1 cellular context compared by ENCODE assay signal in the genomic region with DNA sequence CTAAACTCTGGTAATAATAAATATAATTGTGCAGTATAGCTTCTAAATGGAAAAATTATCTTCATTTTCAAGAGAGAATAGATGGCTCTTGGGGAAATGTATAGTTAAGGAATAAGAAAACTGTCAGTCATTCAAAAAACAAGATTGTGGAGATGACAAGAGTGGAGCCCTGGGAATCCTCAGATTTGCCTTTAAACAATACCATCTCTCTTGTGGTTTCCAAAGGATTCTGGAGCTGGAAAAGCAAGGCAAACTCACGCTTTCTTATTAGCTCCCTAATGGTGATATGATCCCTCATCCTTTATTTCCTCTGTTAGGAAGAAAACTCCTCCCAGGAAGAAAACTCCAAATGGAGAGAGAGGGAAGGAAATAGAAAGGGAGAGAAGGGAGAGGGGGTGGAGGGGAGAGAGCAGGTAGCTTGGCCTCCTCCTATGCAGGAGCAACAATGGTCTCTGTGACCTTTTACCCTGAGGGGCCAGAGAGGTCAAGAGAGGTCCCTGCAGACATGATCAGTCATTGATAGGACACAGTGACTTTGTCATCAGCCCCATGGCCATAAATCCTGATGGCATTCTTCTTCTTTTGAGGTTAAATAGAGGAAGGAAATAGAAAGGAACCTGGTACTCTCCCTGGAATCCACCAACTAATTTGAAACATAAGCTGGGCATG.
TF ChIP-seq lines count a peak whose summit lies in the region.

No MANE protein-coding gene starts in this region.

TF ChIP-seq in K562, 482 proteins besides CTCF, POLR2A, EP300 and RAD21 (continued from another document):
- TF ChIP-seq PRMT5 (CRISPR knock-in tag; IDR thresholded peaks at IDR 0.05) (no peak), CEBPB (tag; IDR thresholded peaks at IDR 0.05) (no peak), KLF16 (IDR thresholded peaks at IDR 0.05) (no peak), NR2C1 (IDR thresholded peaks at IDR 0.05) (no peak), NR2C1 (tag; IDR thresholded peaks at IDR 0.05) (peak; percentile 48; the same call in 1 of the 2 replicates), RUNX1 (IDR thresholded peaks at IDR 0.05; ENCODE audit: low read depth) (no peak), RBM34 (IDR thresholded peaks at IDR 0.05; ENCODE audit: borderline replicate concordance, insufficient read depth, low read length) (no peak), NR2C2 (CRISPR knock-in tag; IDR thresholded peaks at IDR 0.05) (no peak), NR2C2 (tag; IDR thresholded peaks at IDR 0.05) (peak; percentile 31; the same call in 1 of the 2 replicates), FOXA1 (IDR thresholded peaks at IDR 0.05; ENCODE audit: borderline replicate concordance) (no peak), USF2 (CRISPR knock-in tag; IDR thresholded peaks at IDR 0.05) (no peak), BMI1 (IDR thresholded peaks at IDR 0.05; ENCODE audit: low read length) (no peak), MEIS2 (IDR thresholded peaks at IDR 0.05; ENCODE audit: partially characterized antibody) (peak; percentile 35), ZNF644 (tag; IDR thresholded peaks at IDR 0.05; ENCODE audit: low read depth) (no peak), VEZF1 (CRISPR knock-in tag; IDR thresholded peaks at IDR 0.05) (no peak), ZNF764 (CRISPR knock-in tag; IDR thresholded peaks at IDR 0.05; ENCODE audit: low read depth) (no peak), FUS (optimal IDR thresholded peaks at IDR 0.05; ENCODE audit: low read depth, low read length) (no peak), CHD1 (IDR thresholded peaks at IDR 0.05; ENCODE audit: low read length) (no peak), ZNF75A (CRISPR knock-in tag; IDR thresholded peaks at IDR 0.05) (no peak)
- TF ChIP-seq, protein P1, sequence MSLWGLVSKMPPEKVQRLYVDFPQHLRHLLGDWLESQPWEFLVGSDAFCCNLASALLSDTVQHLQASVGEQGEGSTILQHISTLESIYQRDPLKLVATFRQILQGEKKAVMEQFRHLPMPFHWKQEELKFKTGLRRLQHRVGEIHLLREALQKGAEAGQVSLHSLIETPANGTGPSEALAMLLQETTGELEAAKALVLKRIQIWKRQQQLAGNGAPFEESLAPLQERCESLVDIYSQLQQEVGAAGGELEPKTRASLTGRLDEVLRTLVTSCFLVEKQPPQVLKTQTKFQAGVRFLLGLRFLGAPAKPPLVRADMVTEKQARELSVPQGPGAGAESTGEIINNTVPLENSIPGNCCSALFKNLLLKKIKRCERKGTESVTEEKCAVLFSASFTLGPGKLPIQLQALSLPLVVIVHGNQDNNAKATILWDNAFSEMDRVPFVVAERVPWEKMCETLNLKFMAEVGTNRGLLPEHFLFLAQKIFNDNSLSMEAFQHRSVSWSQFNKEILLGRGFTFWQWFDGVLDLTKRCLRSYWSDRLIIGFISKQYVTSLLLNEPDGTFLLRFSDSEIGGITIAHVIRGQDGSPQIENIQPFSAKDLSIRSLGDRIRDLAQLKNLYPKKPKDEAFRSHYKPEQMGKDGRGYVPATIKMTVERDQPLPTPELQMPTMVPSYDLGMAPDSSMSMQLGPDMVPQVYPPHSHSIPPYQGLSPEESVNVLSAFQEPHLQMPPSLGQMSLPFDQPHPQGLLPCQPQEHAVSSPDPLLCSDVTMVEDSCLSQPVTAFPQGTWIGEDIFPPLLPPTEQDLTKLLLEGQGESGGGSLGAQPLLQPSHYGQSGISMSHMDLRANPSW (CRISPR knock-in tag; IDR thresholded peaks at IDR 0.05) = no peak
- TF ChIP-seq, protein P2, sequence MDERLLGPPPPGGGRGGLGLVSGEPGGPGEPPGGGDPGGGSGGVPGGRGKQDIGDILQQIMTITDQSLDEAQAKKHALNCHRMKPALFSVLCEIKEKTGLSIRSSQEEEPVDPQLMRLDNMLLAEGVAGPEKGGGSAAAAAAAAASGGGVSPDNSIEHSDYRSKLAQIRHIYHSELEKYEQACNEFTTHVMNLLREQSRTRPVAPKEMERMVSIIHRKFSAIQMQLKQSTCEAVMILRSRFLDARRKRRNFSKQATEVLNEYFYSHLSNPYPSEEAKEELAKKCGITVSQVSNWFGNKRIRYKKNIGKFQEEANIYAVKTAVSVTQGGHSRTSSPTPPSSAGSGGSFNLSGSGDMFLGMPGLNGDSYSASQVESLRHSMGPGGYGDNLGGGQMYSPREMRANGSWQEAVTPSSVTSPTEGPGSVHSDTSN (CRISPR knock-in tag; IDR thresholded peaks at IDR 0.05; ENCODE audit: low read depth) = no peak
- TF ChIP-seq, protein P2 (tag; conservative IDR thresholded peaks at IDR 0.05; ENCODE audit: low read depth) = 0 out of 2 replicates have a peak, but pooled peaks have one; percentile 20
- TF ChIP-seq, protein P3, sequence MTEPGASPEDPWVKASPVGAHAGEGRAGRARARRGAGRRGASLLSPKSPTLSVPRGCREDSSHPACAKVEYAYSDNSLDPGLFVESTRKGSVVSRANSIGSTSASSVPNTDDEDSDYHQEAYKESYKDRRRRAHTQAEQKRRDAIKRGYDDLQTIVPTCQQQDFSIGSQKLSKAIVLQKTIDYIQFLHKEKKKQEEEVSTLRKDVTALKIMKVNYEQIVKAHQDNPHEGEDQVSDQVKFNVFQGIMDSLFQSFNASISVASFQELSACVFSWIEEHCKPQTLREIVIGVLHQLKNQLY (CRISPR knock-in tag; conservative IDR thresholded peaks at IDR 0.05) = no peak
- TF ChIP-seq, protein P4, sequence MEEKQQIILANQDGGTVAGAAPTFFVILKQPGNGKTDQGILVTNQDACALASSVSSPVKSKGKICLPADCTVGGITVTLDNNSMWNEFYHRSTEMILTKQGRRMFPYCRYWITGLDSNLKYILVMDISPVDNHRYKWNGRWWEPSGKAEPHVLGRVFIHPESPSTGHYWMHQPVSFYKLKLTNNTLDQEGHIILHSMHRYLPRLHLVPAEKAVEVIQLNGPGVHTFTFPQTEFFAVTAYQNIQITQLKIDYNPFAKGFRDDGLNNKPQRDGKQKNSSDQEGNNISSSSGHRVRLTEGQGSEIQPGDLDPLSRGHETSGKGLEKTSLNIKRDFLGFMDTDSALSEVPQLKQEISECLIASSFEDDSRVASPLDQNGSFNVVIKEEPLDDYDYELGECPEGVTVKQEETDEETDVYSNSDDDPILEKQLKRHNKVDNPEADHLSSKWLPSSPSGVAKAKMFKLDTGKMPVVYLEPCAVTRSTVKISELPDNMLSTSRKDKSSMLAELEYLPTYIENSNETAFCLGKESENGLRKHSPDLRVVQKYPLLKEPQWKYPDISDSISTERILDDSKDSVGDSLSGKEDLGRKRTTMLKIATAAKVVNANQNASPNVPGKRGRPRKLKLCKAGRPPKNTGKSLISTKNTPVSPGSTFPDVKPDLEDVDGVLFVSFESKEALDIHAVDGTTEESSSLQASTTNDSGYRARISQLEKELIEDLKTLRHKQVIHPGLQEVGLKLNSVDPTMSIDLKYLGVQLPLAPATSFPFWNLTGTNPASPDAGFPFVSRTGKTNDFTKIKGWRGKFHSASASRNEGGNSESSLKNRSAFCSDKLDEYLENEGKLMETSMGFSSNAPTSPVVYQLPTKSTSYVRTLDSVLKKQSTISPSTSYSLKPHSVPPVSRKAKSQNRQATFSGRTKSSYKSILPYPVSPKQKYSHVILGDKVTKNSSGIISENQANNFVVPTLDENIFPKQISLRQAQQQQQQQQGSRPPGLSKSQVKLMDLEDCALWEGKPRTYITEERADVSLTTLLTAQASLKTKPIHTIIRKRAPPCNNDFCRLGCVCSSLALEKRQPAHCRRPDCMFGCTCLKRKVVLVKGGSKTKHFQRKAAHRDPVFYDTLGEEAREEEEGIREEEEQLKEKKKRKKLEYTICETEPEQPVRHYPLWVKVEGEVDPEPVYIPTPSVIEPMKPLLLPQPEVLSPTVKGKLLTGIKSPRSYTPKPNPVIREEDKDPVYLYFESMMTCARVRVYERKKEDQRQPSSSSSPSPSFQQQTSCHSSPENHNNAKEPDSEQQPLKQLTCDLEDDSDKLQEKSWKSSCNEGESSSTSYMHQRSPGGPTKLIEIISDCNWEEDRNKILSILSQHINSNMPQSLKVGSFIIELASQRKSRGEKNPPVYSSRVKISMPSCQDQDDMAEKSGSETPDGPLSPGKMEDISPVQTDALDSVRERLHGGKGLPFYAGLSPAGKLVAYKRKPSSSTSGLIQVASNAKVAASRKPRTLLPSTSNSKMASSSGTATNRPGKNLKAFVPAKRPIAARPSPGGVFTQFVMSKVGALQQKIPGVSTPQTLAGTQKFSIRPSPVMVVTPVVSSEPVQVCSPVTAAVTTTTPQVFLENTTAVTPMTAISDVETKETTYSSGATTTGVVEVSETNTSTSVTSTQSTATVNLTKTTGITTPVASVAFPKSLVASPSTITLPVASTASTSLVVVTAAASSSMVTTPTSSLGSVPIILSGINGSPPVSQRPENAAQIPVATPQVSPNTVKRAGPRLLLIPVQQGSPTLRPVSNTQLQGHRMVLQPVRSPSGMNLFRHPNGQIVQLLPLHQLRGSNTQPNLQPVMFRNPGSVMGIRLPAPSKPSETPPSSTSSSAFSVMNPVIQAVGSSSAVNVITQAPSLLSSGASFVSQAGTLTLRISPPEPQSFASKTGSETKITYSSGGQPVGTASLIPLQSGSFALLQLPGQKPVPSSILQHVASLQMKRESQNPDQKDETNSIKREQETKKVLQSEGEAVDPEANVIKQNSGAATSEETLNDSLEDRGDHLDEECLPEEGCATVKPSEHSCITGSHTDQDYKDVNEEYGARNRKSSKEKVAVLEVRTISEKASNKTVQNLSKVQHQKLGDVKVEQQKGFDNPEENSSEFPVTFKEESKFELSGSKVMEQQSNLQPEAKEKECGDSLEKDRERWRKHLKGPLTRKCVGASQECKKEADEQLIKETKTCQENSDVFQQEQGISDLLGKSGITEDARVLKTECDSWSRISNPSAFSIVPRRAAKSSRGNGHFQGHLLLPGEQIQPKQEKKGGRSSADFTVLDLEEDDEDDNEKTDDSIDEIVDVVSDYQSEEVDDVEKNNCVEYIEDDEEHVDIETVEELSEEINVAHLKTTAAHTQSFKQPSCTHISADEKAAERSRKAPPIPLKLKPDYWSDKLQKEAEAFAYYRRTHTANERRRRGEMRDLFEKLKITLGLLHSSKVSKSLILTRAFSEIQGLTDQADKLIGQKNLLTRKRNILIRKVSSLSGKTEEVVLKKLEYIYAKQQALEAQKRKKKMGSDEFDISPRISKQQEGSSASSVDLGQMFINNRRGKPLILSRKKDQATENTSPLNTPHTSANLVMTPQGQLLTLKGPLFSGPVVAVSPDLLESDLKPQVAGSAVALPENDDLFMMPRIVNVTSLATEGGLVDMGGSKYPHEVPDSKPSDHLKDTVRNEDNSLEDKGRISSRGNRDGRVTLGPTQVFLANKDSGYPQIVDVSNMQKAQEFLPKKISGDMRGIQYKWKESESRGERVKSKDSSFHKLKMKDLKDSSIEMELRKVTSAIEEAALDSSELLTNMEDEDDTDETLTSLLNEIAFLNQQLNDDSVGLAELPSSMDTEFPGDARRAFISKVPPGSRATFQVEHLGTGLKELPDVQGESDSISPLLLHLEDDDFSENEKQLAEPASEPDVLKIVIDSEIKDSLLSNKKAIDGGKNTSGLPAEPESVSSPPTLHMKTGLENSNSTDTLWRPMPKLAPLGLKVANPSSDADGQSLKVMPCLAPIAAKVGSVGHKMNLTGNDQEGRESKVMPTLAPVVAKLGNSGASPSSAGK (IDR thresholded peaks at IDR 0.05) = no peak
